24 cellular contexts compared by ENCODE assay signal in the genomic region with DNA sequence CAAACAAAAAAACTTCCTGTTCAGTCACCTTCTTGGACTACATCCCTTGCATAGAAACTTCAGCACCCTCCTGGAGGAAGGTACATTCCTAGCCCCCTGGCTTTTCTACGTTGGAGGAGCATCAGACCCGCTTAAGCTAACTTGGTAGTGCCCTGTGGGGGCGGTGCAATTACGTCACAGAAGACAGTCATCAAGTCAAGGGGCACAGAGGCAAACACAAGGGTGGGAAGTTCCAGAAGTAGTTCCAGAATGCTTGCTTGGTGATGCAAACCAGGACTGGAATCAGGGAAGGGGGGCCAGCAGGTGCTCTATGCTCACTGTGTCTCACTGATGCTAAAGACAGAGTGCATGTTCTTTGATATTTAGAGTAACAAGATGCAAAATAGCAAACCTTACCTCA. TPM values are rescaled to one million over a fixed set of nuclear protein-coding genes. Genes with fewer than 3 reads are reported as not detected.
DNase-seq lines count a peak whose midpoint lies in the region; ATAC-seq, FAIRE-seq and TF ChIP-seq lines count a peak whose summit lies in the region.
"Had no signal": no experiment of that assay in that cellular context is flagged by ENCODE, and none has a peak within 500 bp of the region (broad histone marks: within the 10 kb centered on the region; RNA-seq: fewer than 3 reads in every experiment).

No MANE protein-coding gene starts in this region.

- ATAC-seq in activated CD8-positive, alpha-beta T cell treated with anti-CD3 and anti-CD28 coated beads for 36 hours = no peak
- no peak for ATAC-seq in activated CD8-positive, alpha-beta T cell treated with anti-CD3 and anti-CD28 coated beads, Interleukin-2, amount 10 ng/mL, durations not matched to agents 7 days and 5 days
- no peak for ATAC-seq in naive thymus-derived CD8-positive, alpha-beta T cell
- ATAC-seq: activated CD8-positive, alpha-beta memory T cell treated with anti-CD3 and anti-CD28 coated beads, Interleukin-2, amount 10 ng/mL, durations not matched to agents 7 days and 5 days; natural killer cell treated with Interleukin-12 subunit alpha and Interleukin-12 subunit beta and Interleukin-15 and Interleukin-18, amount 100 ng/mL, for 72 hours had no signal

- intact Hi-C loops in activated CD8-positive, alpha-beta T cell treated with anti-CD3 and anti-CD28 coated beads for 36 hours (cut with micrococcal nuclease) = no loop called here

- no peak overlapping the region for H3K4me3 Mint-ChIP-seq in activated CD8-positive, alpha-beta T cell treated with anti-CD3 and anti-CD28 coated beads for 36 hours
- no peak overlapping the region for H3K4me3 Mint-ChIP-seq in activated CD8-positive, alpha-beta T cell treated with anti-CD3 and anti-CD28 coated beads, Interleukin-2, amount 10 ng/mL, durations not matched to agents 7 days and 5 days
- no peak overlapping the region for H3K4me3 Mint-ChIP-seq in activated naive CD8-positive, alpha-beta T cell
- H3K4me3 Mint-ChIP-seq in naive thymus-derived CD8-positive, alpha-beta T cell = no peak overlapping the region
- H3K4me3 Mint-ChIP-seq: activated CD8-positive, alpha-beta memory T cell treated with anti-CD3 and anti-CD28 coated beads, Interleukin-2, amount 10 ng/mL, durations not matched to agents 7 days and 5 days; natural killer cell treated with Interleukin-12 subunit alpha and Interleukin-12 subunit beta and Interleukin-15 and Interleukin-18, amount 100 ng/mL, for 72 hours had no signal

- no peak for FAIRE-seq in HTR-8/SVneo (lab: Jason Lieb, UNC)
- FAIRE-seq: endothelial cell of umbilical vein, frontal cortex had no signal

- H3K27me3 Mint-ChIP-seq in activated CD8-positive, alpha-beta T cell treated with anti-CD3 and anti-CD28 coated beads for 36 hours = no peaks in the 10 kb centered on the region
- no peaks in the 10 kb centered on the region for H3K27me3 Mint-ChIP-seq in activated CD8-positive, alpha-beta T cell treated with anti-CD3 and anti-CD28 coated beads, Interleukin-2, amount 10 ng/mL, durations not matched to agents 7 days and 5 days (ENCODE audit: low read depth)
- no peaks in the 10 kb centered on the region for H3K27me3 Mint-ChIP-seq in activated naive CD8-positive, alpha-beta T cell
- H3K27me3 Mint-ChIP-seq in naive thymus-derived CD8-positive, alpha-beta T cell = no peaks in the 10 kb centered on the region
- H3K27me3 Mint-ChIP-seq: activated CD8-positive, alpha-beta memory T cell treated with anti-CD3 and anti-CD28 coated beads, Interleukin-2, amount 10 ng/mL, durations not matched to agents 7 days and 5 days had no signal

- H3K27me3 ChIP-seq in MG63 = no peaks in the 10 kb centered on the region
- H3K27me3 ChIP-seq: testis had no signal

- no peak overlapping the region for H3K4me3 ChIP-seq in MG63
- H3K4me3 ChIP-seq: testis had no signal

- no peaks in the 10 kb centered on the region for H3K9me3 Mint-ChIP-seq in activated CD8-positive, alpha-beta T cell treated with anti-CD3 and anti-CD28 coated beads for 36 hours
- H3K9me3 Mint-ChIP-seq in activated CD8-positive, alpha-beta T cell treated with anti-CD3 and anti-CD28 coated beads, Interleukin-2, amount 10 ng/mL, durations not matched to agents 7 days and 5 days (ENCODE audit: insufficient read depth) = no peaks in the 10 kb centered on the region
- no peaks in the 10 kb centered on the region for H3K9me3 Mint-ChIP-seq in activated naive CD8-positive, alpha-beta T cell (ENCODE audit: low read depth)
- H3K9me3 Mint-ChIP-seq in naive thymus-derived CD8-positive, alpha-beta T cell = no peaks in the 10 kb centered on the region
- H3K9me3 Mint-ChIP-seq: natural killer cell treated with Interleukin-12 subunit alpha and Interleukin-12 subunit beta and Interleukin-15 and Interleukin-18, amount 100 ng/mL, for 72 hours had no signal

- POLR2A ChIA-PET in activated CD8-positive, alpha-beta T cell treated with anti-CD3 and anti-CD28 coated beads for 36 hours (lab: Charles Lee) = interaction anchor here (1.5 kb wide), 1 partner anchor 10 kb away, joined by 3 read pairs; no protein-coding TSS in a partner anchor
- POLR2A ChIA-PET in activated CD8-positive, alpha-beta T cell treated with anti-CD3 and anti-CD28 coated beads, Interleukin-2, amount 10 ng/mL, durations not matched to agents 7 days and 5 days (lab: Charles Lee) = no interaction called here
- POLR2A ChIA-PET in naive thymus-derived CD8-positive, alpha-beta T cell (lab: Charles Lee) = interaction anchor here (0.7 kb wide), 1 partner anchor 132 kb away, joined by 5 read pairs; no protein-coding TSS in a partner anchor

- peak overlapping the region; percentile 17 for H3K27ac Mint-ChIP-seq in activated CD8-positive, alpha-beta T cell treated with anti-CD3 and anti-CD28 coated beads for 36 hours
- H3K27ac Mint-ChIP-seq in activated CD8-positive, alpha-beta T cell treated with anti-CD3 and anti-CD28 coated beads, Interleukin-2, amount 10 ng/mL, durations not matched to agents 7 days and 5 days = no peak overlapping the region
- H3K27ac Mint-ChIP-seq in activated naive CD8-positive, alpha-beta T cell = peak overlapping the region; percentile 64
- H3K27ac Mint-ChIP-seq in naive thymus-derived CD8-positive, alpha-beta T cell = no peak overlapping the region
- H3K27ac Mint-ChIP-seq: activated CD8-positive, alpha-beta memory T cell treated with anti-CD3 and anti-CD28 coated beads, Interleukin-2, amount 10 ng/mL, durations not matched to agents 7 days and 5 days had no signal

- no peaks in the 10 kb centered on the region for H3K36me3 Mint-ChIP-seq in activated CD8-positive, alpha-beta T cell treated with anti-CD3 and anti-CD28 coated beads for 36 hours (ENCODE audit: low read depth)
- H3K36me3 Mint-ChIP-seq in activated CD8-positive, alpha-beta T cell treated with anti-CD3 and anti-CD28 coated beads, Interleukin-2, amount 10 ng/mL, durations not matched to agents 7 days and 5 days (ENCODE audit: low read depth) = no peaks in the 10 kb centered on the region
- no peaks in the 10 kb centered on the region for H3K36me3 Mint-ChIP-seq in activated naive CD8-positive, alpha-beta T cell
- no peaks in the 10 kb centered on the region for H3K36me3 Mint-ChIP-seq in naive thymus-derived CD8-positive, alpha-beta T cell
- H3K36me3 Mint-ChIP-seq: activated CD8-positive, alpha-beta memory T cell treated with anti-CD3 and anti-CD28 coated beads, Interleukin-2, amount 10 ng/mL, durations not matched to agents 7 days and 5 days; natural killer cell treated with Interleukin-12 subunit alpha and Interleukin-12 subunit beta and Interleukin-15 and Interleukin-18, amount 100 ng/mL, for 72 hours had no signal

- no peak for TF ChIP-seq CTCF in activated CD8-positive, alpha-beta T cell treated with anti-CD3 and anti-CD28 coated beads for 36 hours (IDR thresholded peaks at IDR 0.05)

- CTCF ChIA-PET in activated CD8-positive, alpha-beta T cell treated with anti-CD3 and anti-CD28 coated beads for 36 hours (lab: Charles Lee) = no interaction called here
- CTCF ChIA-PET in activated CD8-positive, alpha-beta T cell treated with anti-CD3 and anti-CD28 coated beads, Interleukin-2, amount 10 ng/mL, durations not matched to agents 7 days and 5 days (lab: Charles Lee) = no interaction called here

- H3K9me3 ChIP-seq in MG63 = no peaks in the 10 kb centered on the region
- H3K9me3 ChIP-seq: testis had no signal

- peak; percentile 77 for DNase-seq in activated CD8-positive, alpha-beta T cell treated with anti-CD3 and anti-CD28 coated beads for 36 hours
- no peak for DNase-seq in activated CD8-positive, alpha-beta T cell treated with anti-CD3 and anti-CD28 coated beads, Interleukin-2, amount 10 ng/mL, durations not matched to agents 7 days and 5 days
- DNase-seq in germinal center (ENCODE audit: low spot score) = peak; percentile 71
- peak; percentile 67 for DNase-seq in stimulated activated CD8-positive, alpha-beta memory T cell treated with anti-CD3 and anti-CD28 coated beads, Interleukin-4, amount 100 ng/mL, for 48 hours
- no peak for DNase-seq in HTR-8/SVneo (ENCODE audit: insufficient read length, low spot score)
- no peak for DNase-seq in MG63
- DNase-seq in naive thymus-derived CD8-positive, alpha-beta T cell = no peak
- DNase-seq: activated CD8-positive, alpha-beta memory T cell treated with anti-CD3 and anti-CD28 coated beads, Interleukin-2, amount 10 ng/mL, durations not matched to agents 7 days and 5 days; activated effector memory CD4-positive, alpha-beta T cell treated with Interleukin-2 at 50 U/mL for 16 hours; GF-D8; H7; kidney glomerular epithelial cell; mesenchymal stem cell; NCI-H1436 treated with DMSO at 0.1 percent for 48 hours; NCI-H2171 treated with DMSO at 0.1 percent for 48 hours; OCI-M1; posterior cingulate gyrus; SHP77 treated with DMSO at 0.1 percent for 48 hours; testis; WERI-Rb-1 had no signal

- H3K4me1 Mint-ChIP-seq in activated CD8-positive, alpha-beta T cell treated with anti-CD3 and anti-CD28 coated beads for 36 hours (ENCODE audit: low read depth) = peaks cover 64% of the 10 kb centered on the region
- H3K4me1 Mint-ChIP-seq in activated CD8-positive, alpha-beta T cell treated with anti-CD3 and anti-CD28 coated beads, Interleukin-2, amount 10 ng/mL, durations not matched to agents 7 days and 5 days (ENCODE audit: low read depth) = peaks cover 28% of the 10 kb centered on the region
- peaks cover 53% of the 10 kb centered on the region for H3K4me1 Mint-ChIP-seq in activated naive CD8-positive, alpha-beta T cell (ENCODE audit: low read depth)
- H3K4me1 Mint-ChIP-seq in naive thymus-derived CD8-positive, alpha-beta T cell = peaks cover 15 to 36% (median 32%) of the 10 kb centered on the region in 4 donors

- H3K36me3 ChIP-seq in MG63 = no peaks in the 10 kb centered on the region
- H3K36me3 ChIP-seq: WERI-Rb-1 had no signal

RNA-seq across cellular contexts. Expression of a gene that starts 15.2 kb away (rescaled TPM):
- total RNA-seq in activated CD8-positive, alpha-beta T cell treated with anti-CD3 and anti-CD28 coated beads for 36 hours = 100 to 1,000 TPM; 117 to 119 TPM
- 10 to 100 TPM; 65.6 to 71.2 TPM for total RNA-seq in activated CD8-positive, alpha-beta T cell treated with anti-CD3 and anti-CD28 coated beads, Interleukin-2, amount 10 ng/mL, durations not matched to agents 7 days and 5 days
- total RNA-seq in MG63 (2014; rRNA removed; shearing (Covaris generic); ENCODE audit: low replicate concordance) = 68.6 and 100 TPM in 2 replicates
- total RNA-seq in naive thymus-derived CD8-positive, alpha-beta T cell = 10 to 100 TPM; 52.9 to 55.0 TPM
- polyA plus RNA-seq in naive thymus-derived CD8-positive, alpha-beta T cell = 10 to 100 TPM; 11.8 to 41.5 (median 24.6) TPM

Comparison
In these comparisons a context has a peak if more than half of its experiments do, and no peak if none do; other contexts are left out.
1. DNase-seq: peak in activated CD8-positive, alpha-beta T cell treated with anti-CD3 and anti-CD28 coated beads for 36 hours (single experiment), germinal center (single experiment) and stimulated activated CD8-positive, alpha-beta memory T cell treated with anti-CD3 and anti-CD28 coated beads, Interleukin-4, amount 100 ng/mL, for 48 hours (single experiment); none in activated CD8-positive, alpha-beta T cell treated with anti-CD3 and anti-CD28 coated beads, Interleukin-2, amount 10 ng/mL, durations not matched to agents 7 days and 5 days (single experiment), HTR-8/SVneo (single experiment), MG63 (single experiment) and naive thymus-derived CD8-positive, alpha-beta T cell (0 of 10).
2. H3K27ac Mint-ChIP-seq: peak in activated CD8-positive, alpha-beta T cell treated with anti-CD3 and anti-CD28 coated beads for 36 hours (single experiment) and activated naive CD8-positive, alpha-beta T cell (single experiment); none in activated CD8-positive, alpha-beta T cell treated with anti-CD3 and anti-CD28 coated beads, Interleukin-2, amount 10 ng/mL, durations not matched to agents 7 days and 5 days (single experiment) and naive thymus-derived CD8-positive, alpha-beta T cell (0 of 10).